ENCODE assay signal across 7 cellular contexts in the genomic region with DNA sequence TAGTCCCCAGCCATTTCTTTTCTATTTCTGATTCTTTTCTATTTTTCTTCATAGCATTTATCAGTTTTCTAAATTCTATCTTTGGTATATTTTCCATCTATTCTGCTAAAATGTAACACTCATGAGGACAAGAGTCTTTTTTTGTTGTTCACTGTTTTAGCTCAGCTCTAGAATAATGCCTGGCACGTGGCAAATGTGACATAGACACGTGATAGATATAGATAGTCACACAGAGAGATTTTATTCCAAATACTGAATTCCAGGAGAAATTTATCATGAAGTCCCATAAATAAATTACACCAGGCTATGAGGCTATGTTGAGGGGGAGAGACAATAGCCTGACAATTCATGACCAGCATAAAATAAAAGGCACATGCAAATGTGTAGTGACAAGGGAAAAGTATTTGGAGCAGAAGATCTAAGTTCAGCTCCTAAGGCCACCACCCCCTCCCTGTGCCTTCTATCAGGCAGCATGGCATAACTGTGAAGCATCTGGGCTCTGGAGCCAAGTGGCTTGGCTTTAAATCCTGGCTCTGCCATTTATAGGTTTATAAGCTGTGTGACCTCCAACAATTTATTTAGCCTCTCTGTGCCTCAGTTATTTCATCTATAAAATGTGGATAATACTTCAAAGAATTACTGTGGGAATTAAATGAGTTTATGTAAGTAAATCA. TPM values are rescaled to one million over a fixed set of nuclear protein-coding genes. Genes with fewer than 3 reads are reported as not detected.
"Had no signal": no experiment of that assay in that cellular context is flagged by ENCODE, and none has a peak within 500 bp of the region (broad histone marks: within the 10 kb centered on the region; RNA-seq: fewer than 3 reads in every experiment).

No MANE protein-coding gene starts in this region.

- H3K4me3 ChIP-seq: GM23338 had no signal

- H2AFZ ChIP-seq: GM23338 had no signal

- DNase-seq: H9, HCEC 1CT had no signal

- ATAC-seq: GM23338 had no signal

- FAIRE-seq: H1, H54, HTR-8/SVneo had no signal

- H3K4me2 ChIP-seq: GM23338 had no signal

RNA-seq across cellular contexts. Expression of gene PPARGC1A, which starts 25.7 kb away (rescaled TPM):
- polyA plus RNA-seq: IgD-negative memory B cell had no signal
